Comparison of ENCODE assay signal across 16 cellular contexts in the genomic region with DNA sequence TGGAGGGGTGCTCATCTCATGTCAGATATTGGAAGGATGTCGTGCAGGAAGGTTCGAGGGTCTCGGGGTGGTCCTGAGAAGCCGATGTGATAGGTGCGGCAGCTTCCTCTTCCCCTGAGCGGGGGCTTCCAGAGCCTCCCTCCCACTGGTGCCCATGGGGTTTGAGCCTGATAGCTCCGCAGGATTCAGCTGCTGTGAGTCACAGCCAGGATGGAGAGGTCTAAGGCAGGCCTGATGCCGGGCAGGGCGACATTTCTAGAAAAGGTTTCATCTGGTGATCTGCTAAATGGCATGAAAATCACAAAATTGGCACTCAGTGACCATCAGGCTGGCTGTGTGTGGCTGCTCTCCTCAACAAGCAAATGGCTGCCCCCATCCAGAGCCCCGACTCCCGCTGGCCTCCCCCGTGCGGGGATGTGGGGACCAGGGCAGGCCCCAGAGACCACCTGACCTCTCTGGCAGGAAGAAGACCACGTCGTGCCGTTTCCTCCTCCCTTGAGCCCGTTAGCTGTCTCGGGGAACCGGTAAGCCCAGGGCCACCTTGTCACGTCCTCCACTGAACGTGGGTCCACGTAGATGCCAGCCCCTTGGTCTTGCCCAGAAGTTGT.
DNase-seq lines count a peak whose midpoint lies in the region; ATAC-seq lines count a peak whose summit lies in the region.
"Had no signal": no experiment of that assay in that cellular context is flagged by ENCODE, and none has a peak within 500 bp of the region (broad histone marks: within the 10 kb centered on the region; RNA-seq: fewer than 3 reads in every experiment).

No MANE protein-coding gene starts in this region.

- ATAC-seq in activated T-helper 17 cell treated with anti-CD3 and anti-CD28 coated beads, Interleukin-2, amount 50 U/mL, for 72 hours (replicated peaks): no peak
- no peak for ATAC-seq in stimulated activated naive B cell treated with anti-CD40 and anti-IgM and Interleukin-4, amounts not matched to agents 10 μg/mL and 1 μg/mL and 100 μg/mL, for 72 hours (replicated peaks)
- ATAC-seq: heart left ventricle, left lobe of liver had no signal

- H3K9me3 Mint-ChIP-seq in activated T-cell treated with anti-CD3 and anti-CD28 coated beads, Interleukin-2, amount 50 U/mL, for 24 hours: no peaks in the 10 kb centered on the region
- no peaks in the 10 kb centered on the region for H3K9me3 Mint-ChIP-seq in activated T-helper 17 cell treated with anti-CD3 and anti-CD28 coated beads, Interleukin-2, amount 50 U/mL, for 72 hours
- H3K9me3 Mint-ChIP-seq in stimulated activated naive B cell treated with anti-CD40 and anti-IgM and Interleukin-4, amounts not matched to agents 10 μg/mL and 1 μg/mL and 100 μg/mL, for 72 hours: no peaks in the 10 kb centered on the region

- H3K27ac Mint-ChIP-seq in activated T-cell treated with anti-CD3 and anti-CD28 coated beads, Interleukin-2, amount 50 U/mL, for 24 hours: peak overlapping the region; percentile 80
- H3K27ac Mint-ChIP-seq in activated T-helper 17 cell treated with anti-CD3 and anti-CD28 coated beads, Interleukin-2, amount 50 U/mL, for 72 hours: peak overlapping the region; percentile 81
- peak overlapping the region; percentile 81 for H3K27ac Mint-ChIP-seq in stimulated activated naive B cell treated with anti-CD40 and anti-IgM and Interleukin-4, amounts not matched to agents 10 μg/mL and 1 μg/mL and 100 μg/mL, for 72 hours

- H3K36me3 Mint-ChIP-seq in activated T-cell treated with anti-CD3 and anti-CD28 coated beads, Interleukin-2, amount 50 U/mL, for 24 hours (ENCODE audit: low read depth): peaks cover 25% of the 10 kb centered on the region
- H3K36me3 Mint-ChIP-seq in activated T-helper 17 cell treated with anti-CD3 and anti-CD28 coated beads, Interleukin-2, amount 50 U/mL, for 72 hours (ENCODE audit: low read depth): peaks cover 21% of the 10 kb centered on the region
- peaks cover 6 to 22% of the 10 kb centered on the region in 2 donors for H3K36me3 Mint-ChIP-seq in stimulated activated naive B cell treated with anti-CD40 and anti-IgM and Interleukin-4, amounts not matched to agents 10 μg/mL and 1 μg/mL and 100 μg/mL, for 72 hours

- H3K4me1 Mint-ChIP-seq in activated T-cell treated with anti-CD3 and anti-CD28 coated beads, Interleukin-2, amount 50 U/mL, for 24 hours (ENCODE audit: low read depth): peaks cover 97% of the 10 kb centered on the region
- H3K4me1 Mint-ChIP-seq in activated T-helper 17 cell treated with anti-CD3 and anti-CD28 coated beads, Interleukin-2, amount 50 U/mL, for 72 hours: peaks cover 44% of the 10 kb centered on the region
- H3K4me1 Mint-ChIP-seq in stimulated activated naive B cell treated with anti-CD40 and anti-IgM and Interleukin-4, amounts not matched to agents 10 μg/mL and 1 μg/mL and 100 μg/mL, for 72 hours: peaks cover 57 to 91% of the 10 kb centered on the region in 2 donors

- DNase-seq in activated T-cell treated with anti-CD3 and anti-CD28 coated beads, Interleukin-2, amount 50 U/mL, for 24 hours: no peak
- no peak for DNase-seq in activated T-cell treated with anti-CD3 and anti-CD28 coated beads, Interleukin-2, amount 50 U/mL, for 1 hour
- DNase-seq in fibroblast of peridontal ligament (ENCODE audit: extremely low read depth): peak; percentile 17
- no peak for DNase-seq in stimulated activated naive B cell treated with anti-CD40 and anti-IgM and Interleukin-4, amounts not matched to agents 10 μg/mL and 1 μg/mL and 100 μg/mL, for 72 hours
- DNase-seq in head of caudate nucleus: no peak
- DNase-seq in NCI-H2196 treated with DMSO at 0.1 percent for 48 hours (lab: John Stamatoyannopoulos, UW; ENCODE audit: unreplicated experiment): no peak
- no peak for DNase-seq in NCI-H82 (lab: John Stamatoyannopoulos, UW)
- DNase-seq: activated effector memory CD4-positive, alpha-beta T cell treated with Interleukin-2 at 50 U/mL for 16 hours; DMS 273 treated with DMSO at 0.1 percent for 48 hours; effector CD4-positive, alpha-beta T cell; heart left ventricle; KBM-7; NCI-H187; small intestine had no signal

- H3K27me3 Mint-ChIP-seq in activated T-cell treated with anti-CD3 and anti-CD28 coated beads, Interleukin-2, amount 50 U/mL, for 24 hours: no peaks in the 10 kb centered on the region
- no peaks in the 10 kb centered on the region for H3K27me3 Mint-ChIP-seq in activated T-helper 17 cell treated with anti-CD3 and anti-CD28 coated beads, Interleukin-2, amount 50 U/mL, for 72 hours
- no peaks in the 10 kb centered on the region for H3K27me3 Mint-ChIP-seq in stimulated activated naive B cell treated with anti-CD40 and anti-IgM and Interleukin-4, amounts not matched to agents 10 μg/mL and 1 μg/mL and 100 μg/mL, for 72 hours

- H3K4me3 Mint-ChIP-seq in activated T-cell treated with anti-CD3 and anti-CD28 coated beads, Interleukin-2, amount 50 U/mL, for 24 hours: no peak overlapping the region
- peak overlapping the region; percentile 23 for H3K4me3 Mint-ChIP-seq in activated T-helper 17 cell treated with anti-CD3 and anti-CD28 coated beads, Interleukin-2, amount 50 U/mL, for 72 hours
- H3K4me3 Mint-ChIP-seq in stimulated activated naive B cell treated with anti-CD40 and anti-IgM and Interleukin-4, amounts not matched to agents 10 μg/mL and 1 μg/mL and 100 μg/mL, for 72 hours: no peak overlapping the region

- intact Hi-C loops in head of caudate nucleus (cut with DNase I): no loop called here
